In the genomic region with DNA sequence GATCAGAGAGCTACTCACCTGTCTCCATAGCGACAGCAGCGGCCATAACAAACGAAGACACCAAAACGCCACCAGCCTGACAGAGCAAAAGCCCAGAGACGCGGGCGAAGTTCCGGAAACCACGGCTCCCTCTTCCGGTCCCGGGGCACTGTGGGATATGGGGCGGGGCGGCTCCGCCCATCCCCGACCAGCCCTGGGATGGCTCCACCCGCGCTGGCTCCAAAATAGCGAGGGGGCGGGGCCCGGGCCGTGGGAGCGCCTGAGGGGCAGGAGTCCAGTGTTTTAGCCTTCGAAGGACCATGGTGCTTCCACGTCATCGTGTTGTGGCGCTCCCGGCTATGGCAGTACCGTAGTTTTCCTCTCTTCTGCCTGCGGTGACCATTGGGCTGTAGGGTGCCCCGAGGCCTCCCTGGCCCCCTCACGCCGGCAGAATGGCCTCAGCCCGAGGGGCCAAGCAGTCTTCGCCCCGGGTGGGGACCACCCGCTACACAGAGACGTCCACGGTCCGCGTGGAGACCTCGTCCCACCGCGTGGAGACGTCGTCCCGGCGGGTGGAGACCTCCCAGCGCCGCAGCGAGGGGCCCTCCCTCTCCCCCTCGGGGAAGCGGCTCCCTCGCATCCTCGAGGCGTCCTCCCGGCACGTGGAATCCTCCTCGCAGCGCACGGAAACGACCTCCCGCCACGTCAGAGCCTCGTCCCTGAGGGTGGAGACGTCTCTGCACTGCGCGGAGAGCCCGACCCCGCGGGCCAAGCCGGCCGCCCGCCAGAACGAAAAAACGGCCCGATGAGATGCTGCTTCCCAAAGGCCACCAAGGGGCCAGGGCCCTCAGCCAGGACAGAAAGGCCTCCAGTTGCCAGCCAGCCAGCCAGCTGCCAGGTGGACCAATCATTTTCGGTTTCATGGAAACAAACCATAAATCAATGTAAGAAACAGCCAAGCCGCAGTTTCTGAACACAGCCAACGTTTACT, we compare ENCODE assay signal across 1 cellular context.
TF ChIP-seq lines count a peak whose summit lies in the region.

A gene (plus strand): TSS at position 280 of the 970 bp plus-strand sequence. CDS start 152 bp downstream, at position 432.
A gene (minus strand): TSS at position 123 of the 970 bp plus-strand sequence. CDS start 77 bp downstream, at position 46.

TF ChIP-seq in HCT116, 20 proteins besides CTCF, POLR2A, EP300 and RAD21 (continued from another document):
- TF ChIP-seq, protein P1, sequence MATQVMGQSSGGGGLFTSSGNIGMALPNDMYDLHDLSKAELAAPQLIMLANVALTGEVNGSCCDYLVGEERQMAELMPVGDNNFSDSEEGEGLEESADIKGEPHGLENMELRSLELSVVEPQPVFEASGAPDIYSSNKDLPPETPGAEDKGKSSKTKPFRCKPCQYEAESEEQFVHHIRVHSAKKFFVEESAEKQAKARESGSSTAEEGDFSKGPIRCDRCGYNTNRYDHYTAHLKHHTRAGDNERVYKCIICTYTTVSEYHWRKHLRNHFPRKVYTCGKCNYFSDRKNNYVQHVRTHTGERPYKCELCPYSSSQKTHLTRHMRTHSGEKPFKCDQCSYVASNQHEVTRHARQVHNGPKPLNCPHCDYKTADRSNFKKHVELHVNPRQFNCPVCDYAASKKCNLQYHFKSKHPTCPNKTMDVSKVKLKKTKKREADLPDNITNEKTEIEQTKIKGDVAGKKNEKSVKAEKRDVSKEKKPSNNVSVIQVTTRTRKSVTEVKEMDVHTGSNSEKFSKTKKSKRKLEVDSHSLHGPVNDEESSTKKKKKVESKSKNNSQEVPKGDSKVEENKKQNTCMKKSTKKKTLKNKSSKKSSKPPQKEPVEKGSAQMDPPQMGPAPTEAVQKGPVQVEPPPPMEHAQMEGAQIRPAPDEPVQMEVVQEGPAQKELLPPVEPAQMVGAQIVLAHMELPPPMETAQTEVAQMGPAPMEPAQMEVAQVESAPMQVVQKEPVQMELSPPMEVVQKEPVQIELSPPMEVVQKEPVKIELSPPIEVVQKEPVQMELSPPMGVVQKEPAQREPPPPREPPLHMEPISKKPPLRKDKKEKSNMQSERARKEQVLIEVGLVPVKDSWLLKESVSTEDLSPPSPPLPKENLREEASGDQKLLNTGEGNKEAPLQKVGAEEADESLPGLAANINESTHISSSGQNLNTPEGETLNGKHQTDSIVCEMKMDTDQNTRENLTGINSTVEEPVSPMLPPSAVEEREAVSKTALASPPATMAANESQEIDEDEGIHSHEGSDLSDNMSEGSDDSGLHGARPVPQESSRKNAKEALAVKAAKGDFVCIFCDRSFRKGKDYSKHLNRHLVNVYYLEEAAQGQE (IDR thresholded peaks at IDR 0.05; ENCODE audit: low read depth): no peak
- no peak; the same call in 1 of the 2 replicates for TF ChIP-seq EGR1 (IDR thresholded peaks at IDR 0.05; ENCODE audit: low read depth)
- TF ChIP-seq, protein P2, sequence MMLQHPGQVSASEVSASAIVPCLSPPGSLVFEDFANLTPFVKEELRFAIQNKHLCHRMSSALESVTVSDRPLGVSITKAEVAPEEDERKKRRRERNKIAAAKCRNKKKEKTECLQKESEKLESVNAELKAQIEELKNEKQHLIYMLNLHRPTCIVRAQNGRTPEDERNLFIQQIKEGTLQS (IDR thresholded peaks at IDR 0.05): no peak
- TF ChIP-seq JUND (IDR thresholded peaks at IDR 0.05): no peak
- TF ChIP-seq EZH2phosphoT487 (IDR thresholded peaks at IDR 0.05; ENCODE audit: borderline replicate concordance): no peak
- peak; percentile 74; the same call in 1 of the 2 replicates for TF ChIP-seq SIN3A (IDR thresholded peaks at IDR 0.05; ENCODE audit: low read depth)
- no peak for TF ChIP-seq EZH2 (IDR thresholded peaks at IDR 0.05)
- TF ChIP-seq SRF (IDR thresholded peaks at IDR 0.05; ENCODE audit: low read depth): no peak
- peak; percentile 52; the same call in 1 of the 2 replicates for TF ChIP-seq ELF1 (IDR thresholded peaks at IDR 0.05; ENCODE audit: borderline replicate concordance, low read depth)
- no peak for TF ChIP-seq FOSL1 (IDR thresholded peaks at IDR 0.05; ENCODE audit: low read depth)
- TF ChIP-seq TCF7L2 (IDR thresholded peaks at IDR 0.05; ENCODE audit: borderline replicate concordance, extremely low read depth, insufficient read depth, insufficient read length): no peak
- TF ChIP-seq CEBPB (IDR thresholded peaks at IDR 0.05; ENCODE audit: low read depth): no peak
